8 cellular contexts compared by ENCODE assay signal in genomic region chr2:119431155-119431975, GRCh38. TPM values are rescaled to one million over a fixed set of nuclear protein-coding genes. Genes with fewer than 3 reads are reported as not detected.
DNase-seq lines count a peak whose midpoint lies in the region; ATAC-seq, FAIRE-seq and TF ChIP-seq lines count a peak whose summit lies in the region.

Gene TMEM37 (plus strand): TSS chr2:119431854. CDS start chr2:119431904, 50 bp downstream.

- no peak within 1 kb of the TSS for H3K27ac Mint-ChIP-seq in activated CD4-positive, alpha-beta T cell treated with anti-CD3 and anti-CD28 coated beads, Interleukin-2, amount 10 ng/mL, durations not matched to agents 24 days and 14 days
- H3K27ac Mint-ChIP-seq in activated CD4-positive, alpha-beta T cell treated with anti-CD3 and anti-CD28 coated beads, Interleukin-2, amount 10 ng/mL, durations not matched to agents 7 days and 5 days = no peak within 1 kb of the TSS

- peak; percentile 65 for FAIRE-seq in urothelium cell line (lab: Jason Lieb, UNC)

- CTCF ChIA-PET in activated CD4-positive, alpha-beta T cell treated with anti-CD3 and anti-CD28 coated beads, Interleukin-2, amount 10 ng/mL, durations not matched to agents 7 days and 5 days (lab: Charles Lee) = interaction anchor here (1.0 kb wide), 1 partner anchor 9 kb away, joined by 5 read pairs; no protein-coding TSS in a partner anchor

- DNase-seq in activated CD4-positive, alpha-beta T cell treated with anti-CD3 and anti-CD28 coated beads, Interleukin-2, amount 10 ng/mL, durations not matched to agents 24 days and 14 days = no peak
- DNase-seq in activated CD4-positive, alpha-beta T cell treated with anti-CD3 and anti-CD28 coated beads, Interleukin-2, amount 10 ng/mL, durations not matched to agents 7 days and 5 days = no peak
- DNase-seq in SJCRH30 (peak; percentile 81 to 84), esophagus muscularis mucosa (ENCODE audit: extremely low spot score) (no peak), myocyte (ENCODE audit: low read depth) (peak; percentile 69), urothelium cell line (ENCODE audit: low spot score) (peak; percentile 97)

- TF ChIP-seq EP300 in esophagus muscularis mucosa (IDR thresholded peaks at IDR 0.05) = no peak

- H3K9me3 ChIP-seq in SJCRH30 (replicated peaks) (no peaks in the 10 kb centered on the region), esophagus muscularis mucosa (no peaks in the 10 kb centered on the region)

- ATAC-seq in GM21447 (IDR thresholded peaks at IDR 0.05; ENCODE audit: unreplicated experiment) (peak; percentile 78), HG03575 (IDR thresholded peaks at IDR 0.05; ENCODE audit: extremely low read depth, insufficient number of reproducible peaks, low FRiP score, unreplicated experiment) (peak; percentile 36)

- H3K4me3 ChIP-seq in SJCRH30 (peak within 1 kb of the TSS; percentile 52), esophagus muscularis mucosa (peak within 1 kb of the TSS; percentile 57 to 75 (median 62))

- H3K27me3 Mint-ChIP-seq in activated CD4-positive, alpha-beta T cell treated with anti-CD3 and anti-CD28 coated beads, Interleukin-2, amount 10 ng/mL, durations not matched to agents 24 days and 14 days = peaks cover 58% of the 10 kb centered on the region
- H3K27me3 Mint-ChIP-seq in activated CD4-positive, alpha-beta T cell treated with anti-CD3 and anti-CD28 coated beads, Interleukin-2, amount 10 ng/mL, durations not matched to agents 7 days and 5 days = peaks cover 61% of the 10 kb centered on the region

- TF ChIP-seq CTCF in esophagus muscularis mucosa (IDR thresholded peaks at IDR 0.05) = no peak

- no peaks in the 10 kb centered on the region for H3K36me3 Mint-ChIP-seq in activated CD4-positive, alpha-beta T cell treated with anti-CD3 and anti-CD28 coated beads, Interleukin-2, amount 10 ng/mL, durations not matched to agents 24 days and 14 days (ENCODE audit: low read depth)
- no peaks in the 10 kb centered on the region for H3K36me3 Mint-ChIP-seq in activated CD4-positive, alpha-beta T cell treated with anti-CD3 and anti-CD28 coated beads, Interleukin-2, amount 10 ng/mL, durations not matched to agents 7 days and 5 days (ENCODE audit: low read depth)

- H3K36me3 ChIP-seq in SJCRH30 (no peaks in the 10 kb centered on the region), esophagus muscularis mucosa (no peaks in the 10 kb centered on the region)

- H3K27me3 ChIP-seq in SJCRH30 (peaks cover 5% of the 10 kb centered on the region), esophagus muscularis mucosa (no peaks in the 10 kb centered on the region)

- H3K4me1 Mint-ChIP-seq in activated CD4-positive, alpha-beta T cell treated with anti-CD3 and anti-CD28 coated beads, Interleukin-2, amount 10 ng/mL, durations not matched to agents 24 days and 14 days = peaks cover 3% of the 10 kb centered on the region
- peaks cover 5% of the 10 kb centered on the region for H3K4me1 Mint-ChIP-seq in activated CD4-positive, alpha-beta T cell treated with anti-CD3 and anti-CD28 coated beads, Interleukin-2, amount 10 ng/mL, durations not matched to agents 7 days and 5 days

- intact Hi-C loops in activated CD4-positive, alpha-beta T cell treated with anti-CD3 and anti-CD28 coated beads, Interleukin-2, amount 10 ng/mL, durations not matched to agents 24 days and 14 days (cut with micrococcal nuclease) = no loop called here
- intact Hi-C loops in esophagus muscularis mucosa (cut with DNase I) = no loop called here

- 14% methylated on average over 41 of the region's 72 CpGs for WGBS in esophagus muscularis mucosa

- H3K9me3 Mint-ChIP-seq in activated CD4-positive, alpha-beta T cell treated with anti-CD3 and anti-CD28 coated beads, Interleukin-2, amount 10 ng/mL, durations not matched to agents 24 days and 14 days = no peaks in the 10 kb centered on the region
- no peaks in the 10 kb centered on the region for H3K9me3 Mint-ChIP-seq in activated CD4-positive, alpha-beta T cell treated with anti-CD3 and anti-CD28 coated beads, Interleukin-2, amount 10 ng/mL, durations not matched to agents 7 days and 5 days

- H3K27ac ChIP-seq in SJCRH30 (no peak within 1 kb of the TSS; the same call in 1 of the 2 replicates), esophagus muscularis mucosa (replicated peaks in 1 of 4) (peak within 1 kb of the TSS; percentile 46 to 61 (median 49))

- H3K4me1 ChIP-seq in SJCRH30 = peaks cover 19% of the 10 kb centered on the region
- peaks cover 13 to 35% (median 25%) of the 10 kb centered on the region in 4 donors for H3K4me1 ChIP-seq in esophagus muscularis mucosa

- POLR2A ChIA-PET in activated CD4-positive, alpha-beta T cell treated with anti-CD3 and anti-CD28 coated beads, Interleukin-2, amount 10 ng/mL, durations not matched to agents 7 days and 5 days (lab: Charles Lee) = no interaction called here

- TF ChIP-seq POLR2A in esophagus muscularis mucosa (IDR thresholded peaks at IDR 0.05; ENCODE audit: low read depth) = no peak

- H3K4me3 Mint-ChIP-seq in activated CD4-positive, alpha-beta T cell treated with anti-CD3 and anti-CD28 coated beads, Interleukin-2, amount 10 ng/mL, durations not matched to agents 24 days and 14 days = peak within 1 kb of the TSS; percentile 36
- no peak within 1 kb of the TSS for H3K4me3 Mint-ChIP-seq in activated CD4-positive, alpha-beta T cell treated with anti-CD3 and anti-CD28 coated beads, Interleukin-2, amount 10 ng/mL, durations not matched to agents 7 days and 5 days

RNA-seq across cellular contexts. Expression of gene TMEM37, which starts in this region (rescaled TPM):
- not detected in 2 replicates for total RNA-seq in activated CD4-positive, alpha-beta T cell treated with anti-CD3 and anti-CD28 coated beads, Interleukin-2, amount 10 ng/mL, durations not matched to agents 24 days and 14 days
- not detected for total RNA-seq in activated CD4-positive, alpha-beta T cell treated with anti-CD3 and anti-CD28 coated beads, Interleukin-2, amount 10 ng/mL, durations not matched to agents 7 days and 5 days
- total RNA-seq in SJCRH30 (2014; rRNA removed; shearing (Covaris generic)) = 0.28 and 0.67 TPM in 2 replicates
- total RNA-seq in esophagus muscularis mucosa (1 to 10 TPM; 1.7 to 2.8 (median 2.2) TPM), myocyte (not detected in 2 replicates)
- polyA plus RNA-seq in myocyte (2012) = 0.10 TPM

Comparison
In these comparisons a context has a peak if more than half of its experiments do, and no peak if none do; other contexts are left out.
1. Peak in DNase-seq and H3K4me3 ChIP-seq in SJCRH30; RNA of the gene not detected or under 1 TPM.
2. Peak in DNase-seq in myocyte; RNA of the gene not detected or under 1 TPM.